Comparison of ENCODE assay signal across 8 cellular contexts in the genomic region with DNA sequence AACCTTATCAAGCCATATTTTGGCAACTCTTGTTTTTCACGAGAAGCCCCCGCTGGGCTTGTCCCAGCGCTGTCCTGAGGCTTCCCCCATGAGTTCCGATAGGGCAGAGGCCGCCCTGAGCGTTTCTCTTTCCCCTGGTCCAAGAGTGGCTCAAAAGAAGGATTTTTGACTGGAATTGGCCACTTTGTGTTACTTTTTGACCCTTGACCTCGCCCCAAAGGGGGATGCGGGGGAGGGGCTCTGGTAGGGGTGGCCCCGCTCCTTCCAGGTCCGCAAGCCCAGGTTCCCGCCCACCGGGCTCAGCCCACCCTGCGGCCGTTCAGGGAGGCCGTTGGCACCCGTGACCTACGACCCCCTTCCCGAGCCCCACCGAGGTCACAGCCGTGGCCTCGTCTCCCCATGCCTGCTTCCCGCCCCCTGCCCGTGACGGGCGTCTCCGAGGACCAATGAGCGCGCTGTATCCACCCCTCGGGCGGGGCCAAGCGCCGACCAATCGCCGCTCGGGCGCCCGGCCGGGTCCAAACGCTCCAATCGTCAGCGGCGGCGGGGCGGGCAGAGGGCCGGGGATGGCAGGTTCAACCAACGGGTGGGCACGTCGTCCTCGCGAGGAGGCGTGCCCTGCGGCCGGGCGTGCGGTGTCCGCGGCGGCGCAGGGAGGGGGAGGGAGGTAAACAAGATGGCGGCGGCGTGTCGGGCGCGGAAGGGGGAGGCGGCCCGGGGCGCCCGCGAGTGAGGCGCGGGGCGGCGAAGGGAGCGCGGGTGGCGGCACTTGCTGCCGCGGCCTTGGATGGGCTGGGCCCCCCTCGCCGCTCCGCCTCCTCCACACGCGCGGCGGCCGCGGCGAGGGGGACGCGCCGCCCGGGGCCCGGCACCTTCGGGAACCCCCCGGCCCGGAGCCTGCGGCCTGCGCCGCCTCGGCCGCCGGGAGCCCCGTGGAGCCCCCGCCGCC. TPM values are rescaled to one million over a fixed set of nuclear protein-coding genes. Genes with fewer than 3 reads are reported as not detected.
DNase-seq lines count a peak whose midpoint lies in the region; ATAC-seq and TF ChIP-seq lines count a peak whose summit lies in the region.

A gene with protein sequence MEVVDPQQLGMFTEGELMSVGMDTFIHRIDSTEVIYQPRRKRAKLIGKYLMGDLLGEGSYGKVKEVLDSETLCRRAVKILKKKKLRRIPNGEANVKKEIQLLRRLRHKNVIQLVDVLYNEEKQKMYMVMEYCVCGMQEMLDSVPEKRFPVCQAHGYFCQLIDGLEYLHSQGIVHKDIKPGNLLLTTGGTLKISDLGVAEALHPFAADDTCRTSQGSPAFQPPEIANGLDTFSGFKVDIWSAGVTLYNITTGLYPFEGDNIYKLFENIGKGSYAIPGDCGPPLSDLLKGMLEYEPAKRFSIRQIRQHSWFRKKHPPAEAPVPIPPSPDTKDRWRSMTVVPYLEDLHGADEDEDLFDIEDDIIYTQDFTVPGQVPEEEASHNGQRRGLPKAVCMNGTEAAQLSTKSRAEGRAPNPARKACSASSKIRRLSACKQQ (plus strand): TSS at position 665 of the 949 bp plus-strand sequence. CDS start 1,136 bp downstream, outside the sequence.

- H3K4me3 ChIP-seq in ascending aorta: peak within 1 kb of the TSS; percentile 71 to 95
- peak within 1 kb of the TSS; percentile 97 for H3K4me3 ChIP-seq in right cardiac atrium (ENCODE audit: low read length)
- H3K4me3 ChIP-seq in uterus: peak within 1 kb of the TSS; percentile 68 to 71

- no peaks in the 10 kb centered on the region for H3K9me3 Mint-ChIP-seq in T-helper 2 cell treated with Interferon-gamma antibody and Interleukin-4, amounts not matched to agents 5 μg/mL and 100 μg/mL, for 36 hours

- H3K27me3 Mint-ChIP-seq in T-helper 2 cell treated with Interferon-gamma antibody and Interleukin-4, amounts not matched to agents 5 μg/mL and 100 μg/mL, for 36 hours (ENCODE audit: low read depth): no peaks in the 10 kb centered on the region

- peak; percentile 82 to 86 for TF ChIP-seq POLR2A in uterus (IDR thresholded peaks at IDR 0.05)

- H3K36me3 Mint-ChIP-seq in T-helper 2 cell treated with Interferon-gamma antibody and Interleukin-4, amounts not matched to agents 5 μg/mL and 100 μg/mL, for 36 hours (ENCODE audit: low read depth): peaks cover 18% of the 10 kb centered on the region

- intact Hi-C loops in ascending aorta (cut with DNase I): loop anchor here (1.0 kb wide), 1 partner anchor 33 kb away; a partner anchor contains a TSS
- intact Hi-C loops in right cardiac atrium (cut with DNase I): no loop called here
- intact Hi-C loops in uterus (cut with DNase I; ENCODE audit: low total_unique reads): no loop called here

- H3K9me3 ChIP-seq in ascending aorta (no peaks in the 10 kb centered on the region), right cardiac atrium (ENCODE audit: control insufficient read depth, low read length) (no peaks in the 10 kb centered on the region), uterus (no peaks in the 10 kb centered on the region)

- H3K36me3 ChIP-seq in ascending aorta (peaks cover 0 to 3% of the 10 kb centered on the region in 2 donors), uterus (no peaks in the 10 kb centered on the region)

- peak within 1 kb of the TSS; percentile 83 for H3K27ac Mint-ChIP-seq in T-helper 2 cell treated with Interferon-gamma antibody and Interleukin-4, amounts not matched to agents 5 μg/mL and 100 μg/mL, for 36 hours

- H3K4me1 Mint-ChIP-seq in T-helper 2 cell treated with Interferon-gamma antibody and Interleukin-4, amounts not matched to agents 5 μg/mL and 100 μg/mL, for 36 hours (ENCODE audit: low read depth): peaks cover 29% of the 10 kb centered on the region

- H3K27ac ChIP-seq in ascending aorta (peak within 1 kb of the TSS; percentile 80 to 84), right cardiac atrium (ENCODE audit: low read length) (peak within 1 kb of the TSS; percentile 81), uterus (peak within 1 kb of the TSS; percentile 86 to 89)

- H3K27me3 ChIP-seq in ascending aorta (no peaks in the 10 kb centered on the region), right cardiac atrium (ENCODE audit: control insufficient read depth, insufficient read depth) (no peaks in the 10 kb centered on the region), uterus (no peaks in the 10 kb centered on the region)

- TF ChIP-seq CTCF in ascending aorta (IDR thresholded peaks at IDR 0.05) (no peak), uterus (IDR thresholded peaks at IDR 0.05) (peak in 1 of 4 experiments; percentile 43)

- DNase-seq in NCI-H187 treated with DMSO at 0.1 percent for 48 hours (lab: John Stamatoyannopoulos, UW): peak; percentile 78
- DNase-seq in T-helper 2 cell treated with Interferon-gamma antibody and Interleukin-4, amounts not matched to agents 5 μg/mL and 100 μg/mL, for 36 hours (ENCODE audit: low spot score): peak; percentile 100
- peak; percentile 95 to 99 for DNase-seq in ascending aorta (ENCODE audit: low spot score in 2 of 2)
- peak; percentile 99 to 100 (median 100) for DNase-seq in right cardiac atrium
- DNase-seq in putamen (ENCODE audit: low spot score): peak; percentile 98
- peak; percentile 98 to 99 for DNase-seq in uterus

- ATAC-seq in GM18499 (IDR thresholded peaks at IDR 0.05; ENCODE audit: insufficient read depth, unreplicated experiment) (peak; percentile 38), HG02938 (IDR thresholded peaks at IDR 0.05; ENCODE audit: unreplicated experiment) (peak; percentile 79), right cardiac atrium (peak; percentile 93 to 95)

- H3K4me1 ChIP-seq in ascending aorta: peaks cover 9 to 26% of the 10 kb centered on the region in 2 donors
- H3K4me1 ChIP-seq in right cardiac atrium (ENCODE audit: control insufficient read depth, insufficient read depth, low read length): peaks cover 14% of the 10 kb centered on the region
- peaks cover 0 to 4% of the 10 kb centered on the region in 2 donors for H3K4me1 ChIP-seq in uterus

- WGBS in right cardiac atrium: 4% methylated on average over 106 of the region's 106 CpGs

- H3K4me3 Mint-ChIP-seq in T-helper 2 cell treated with Interferon-gamma antibody and Interleukin-4, amounts not matched to agents 5 μg/mL and 100 μg/mL, for 36 hours: peak within 1 kb of the TSS; percentile 93

RNA-seq across cellular contexts. Expression of the gene that starts here (rescaled TPM):
- total RNA-seq in ascending aorta (104 TPM), right cardiac atrium (10 to 100 TPM; 56.9 to 62.0 (median 57.7) TPM), uterus (10 to 100 TPM; 17.4 to 62.8 (median 43.3) TPM)
- polyA plus RNA-seq in right cardiac atrium: 64.5 TPM

Comparison
In these comparisons a context has a peak if more than half of its experiments do, and no peak if none do; other contexts are left out.
1. Peak in every context shown above with its lines: DNase-seq, ATAC-seq, H3K4me3 ChIP-seq and H3K27ac ChIP-seq.
2. ATAC-seq: peak in every context shown above with its lines; median percentile 94 in right cardiac atrium; 79 in HG02938; 38 in GM18499.